In genomic region chr7:82444220-82445049, GRCh38 we compare ENCODE assay signal across 8 cellular contexts. TPM values are rescaled to one million over a fixed set of nuclear protein-coding genes. Genes with fewer than 3 reads are reported as not detected.
DNase-seq lines count a peak whose midpoint lies in the region; ATAC-seq, FAIRE-seq and TF ChIP-seq lines count a peak whose summit lies in the region.

No MANE protein-coding gene starts in this region.

- 0 out of 3 replicates have a peak, but pooled peaks of 1 of the 2 experiments have one; percentile 11 for TF ChIP-seq POLR2A in H1 (IDR thresholded peaks at IDR 0.05; ENCODE audit: control extremely low read depth in 1 of 2, low read depth in 2 of 2, low read length in 2 of 2)

- TF ChIP-seq RAD21 in H1 (IDR thresholded peaks at IDR 0.05 in 1 of 2, conservative IDR thresholded peaks at IDR 0.05 in 1 of 2; ENCODE audit: low read depth in 2 of 2, low read length in 2 of 2), result peak; percentile 29 to 35; a peak in 3 of 4 replicates

- no peak overlapping the region for H3K14ac ChIP-seq in H1 (ENCODE audit: insufficient read length)

- 0 out of 2 replicates have a peak overlapping the region, but pooled peaks have one; percentile 48 for H2BK5ac ChIP-seq in H1 (ENCODE audit: low read depth, low read length)

- no peak overlapping the region for H3K4ac ChIP-seq in H1 (replicated peaks; ENCODE audit: insufficient read length, low read depth, low read length)

- POLR2A ChIA-PET in H1 (lab: Charles Lee; ENCODE audit: partially characterized antibody), result interaction anchor here (1.0 kb wide), 2 partner anchors 14 to 69 kb away, joined by 3 read pairs; no protein-coding TSS in a partner anchor

- peak overlapping the region in 3 of 4 experiments; percentile 15 to 87 (median 55); a peak in 5 of 7 replicates for H3K9ac ChIP-seq in H1 (replicated peaks in 1 of 4; ENCODE audit: extremely low read depth in 1 of 4, low read depth in 3 of 4, low read length in 3 of 4)

- no peak overlapping the region for H4K91ac ChIP-seq in H1 (replicated peaks; ENCODE audit: insufficient read length, low read length)

- no peaks in the 10 kb centered on the region for H3K36me3 ChIP-seq in cardiac muscle cell
- H3K36me3 ChIP-seq in H1 (ENCODE audit: control insufficient read depth in 2 of 4, insufficient read depth in 4 of 4, low read length in 3 of 4), result no peaks in the 10 kb centered on the region

- no peaks in the 10 kb centered on the region for H3K79me1 ChIP-seq in H1 (ENCODE audit: low read depth, low read length)

- no peak overlapping the region for H2BK15ac ChIP-seq in H1 (ENCODE audit: low read length)

- peak overlapping the region; percentile 56 for H3K4me3 Mint-ChIP-seq in natural killer cell

- H4K8ac ChIP-seq in H1 (ENCODE audit: extremely low read depth, insufficient read depth, low read length), result no peak overlapping the region

- H3K27ac Mint-ChIP-seq in natural killer cell, result no peak overlapping the region

- H3K27me3 Mint-ChIP-seq in natural killer cell (ENCODE audit: low read depth in 2 of 2), result peaks cover 29 to 35% of the 10 kb centered on the region in 2 donors

- no peak for TF ChIP-seq EP300 in H1 (IDR thresholded peaks at IDR 0.05; ENCODE audit: borderline replicate concordance in 1 of 2, low read depth in 2 of 2, low read length in 2 of 2)

- H3K36me3 Mint-ChIP-seq in natural killer cell, result no peaks in the 10 kb centered on the region

- intact Hi-C loops in left ventricle myocardium superior (cut with micrococcal nuclease), result loop anchor here (10.0 kb wide), 1 partner anchor 210 kb away; no protein-coding TSS in a partner anchor
- intact Hi-C loops in natural killer cell (cut with micrococcal nuclease), result no loop called here

- H3K27me3 ChIP-seq in cardiac muscle cell (peaks cover 18% of the 10 kb centered on the region), H1 (replicated peaks in 1 of 4; ENCODE audit: control insufficient read depth in 3 of 4, extremely low read depth in 1 of 4, insufficient read depth in 3 of 4, low read length in 3 of 4) (no peaks in the 10 kb centered on the region)

- no peak overlapping the region for H2BK120ac ChIP-seq in H1 (replicated peaks; ENCODE audit: low read depth, low read length)

- peaks cover 0 to 29% of the 10 kb centered on the region in 2 experiments; a peak in 3 of 4 replicates for H3K79me2 ChIP-seq in H1 (ENCODE audit: control insufficient read depth in 1 of 2, insufficient read depth in 2 of 2, low read length in 2 of 2)

- CTCF ChIA-PET in H1 (lab: Charles Lee; ENCODE audit: partially characterized antibody), result interaction anchor here (0.6 to 1.5 kb wide), 6 partner anchors 21 to 961 kb away, joined by 3 to 7 read pairs (median 3); no protein-coding TSS in a partner anchor

- no peaks in the 10 kb centered on the region for H3K9me3 ChIP-seq in cardiac muscle cell (ENCODE audit: low read depth)
- no peaks in the 10 kb centered on the region for H3K9me3 ChIP-seq in H1 (ENCODE audit: insufficient read depth in 2 of 2, low read depth in 1 of 2, low read length in 1 of 2)

- TF ChIP-seq CTCF in cardiac muscle cell (IDR thresholded peaks at IDR 0.05; ENCODE audit: low read depth, low read length), result no peak
- TF ChIP-seq CTCF in H1 (IDR thresholded peaks at IDR 0.05; ENCODE audit: control extremely low read depth in 1 of 3, insufficient read depth in 1 of 3, low read depth in 1 of 3, low read length in 3 of 3), result peak in 1 of 3 experiments; percentile 6; a peak in 1 of 4 replicates
- TF ChIP-seq CTCF in natural killer cell (IDR thresholded peaks at IDR 0.05), result no peak

- no peak overlapping the region for H3K56ac ChIP-seq in H1 (replicated peaks; ENCODE audit: insufficient read length, low read depth, low read length)

- 4% methylated on average over 23 of the region's 24 CpGs; no CpG with 5 or more reads in 1 of the 2 experiments for WGBS in H1 (ENCODE audit: extremely low coverage in 1 of 2, insufficient coverage in 1 of 2, insufficient read length in 1 of 2, insufficient replicate concordance in 2 of 2, low coverage in 1 of 2, low lambda C conversion rate in 2 of 2, missing lambda C conversion rate in 1 of 2), 2 experiments

- H3K4me2 ChIP-seq in H1 (ENCODE audit: insufficient read depth in 1 of 2, low read depth in 2 of 2, low read length in 2 of 2), result peak overlapping the region; percentile 82 to 94

- H2AK5ac ChIP-seq in H1 (ENCODE audit: low read depth, low read length), result no peak overlapping the region

- H3K23me2 ChIP-seq in H1 (ENCODE audit: low read depth, low read length), result peaks cover 15% of the 10 kb centered on the region

- H4K5ac ChIP-seq in H1 (ENCODE audit: insufficient read length, low read depth, low read length), result peak overlapping the region; percentile 41

- H2BK12ac ChIP-seq in H1 (ENCODE audit: low read depth, low read length), result peak overlapping the region; percentile 85

- peak overlapping the region; percentile 19; the same call in 1 of the 2 replicates for H2BK20ac ChIP-seq in H1 (ENCODE audit: low read length)

- peak overlapping the region; percentile 75 for H3K18ac ChIP-seq in H1 (ENCODE audit: extremely low read depth, low read length)

- ATAC-seq in left ventricle myocardium superior, result no peak
- ATAC-seq in natural killer cell, result no peak
- ATAC-seq in HG02884 (IDR thresholded peaks at IDR 0.05; ENCODE audit: unreplicated experiment), result no peak

- H3K27ac ChIP-seq in cardiac muscle cell, result peak overlapping the region; percentile 96
- H3K27ac ChIP-seq in H1 (ENCODE audit: low read depth, low read length), result no peak overlapping the region

- H3K4me1 ChIP-seq in cardiac muscle cell (ENCODE audit: low read depth), result no peaks in the 10 kb centered on the region
- H3K4me1 ChIP-seq in H1 (replicated peaks in 1 of 4; ENCODE audit: control insufficient read depth in 3 of 4, insufficient read depth in 4 of 4, low read length in 3 of 4), result peaks cover 0 to 7% (median 5%) of the 10 kb centered on the region in 4 experiments; a peak in 4 of 7 replicates

- H3K4me3 ChIP-seq in cardiac muscle cell (peak overlapping the region; percentile 98), H1 (ENCODE audit: extremely low read depth in 1 of 4, insufficient read depth in 2 of 4, low read depth in 3 of 4, low read length in 4 of 4) (peak overlapping the region; percentile 67 to 94 (median 80))

- H4K20me1 ChIP-seq in H1 (replicated peaks in 1 of 2; ENCODE audit: control insufficient read depth in 1 of 2, insufficient read depth in 2 of 2, low read length in 2 of 2), result no peaks in the 10 kb centered on the region

- peak overlapping the region; percentile 98 for H2AFZ ChIP-seq in H1 (ENCODE audit: low read length)

- peaks cover 0 to 4% of the 10 kb centered on the region in 2 donors for H3K9me3 Mint-ChIP-seq in natural killer cell

- no peak overlapping the region for H3K23ac ChIP-seq in H1 (ENCODE audit: insufficient read length)

- FAIRE-seq in H1 (lab: Jason Lieb, UNC), result peak; percentile 71

- peak in 1 of 2 donors; percentile 28 for DNase-seq in cardiac muscle cell (ENCODE audit: low read depth in 1 of 2, low spot score in 1 of 2)
- no peak for DNase-seq in left ventricle myocardium superior
- DNase-seq in NCI-H748 treated with DMSO at 0.1 percent for 48 hours (lab: John Stamatoyannopoulos, UW), result peak; percentile 78
- DNase-seq in H1 (ENCODE audit: low read depth in 1 of 2, low spot score in 2 of 2), result no peak
- no peak for DNase-seq in natural killer cell
- DNase-seq in GM03348 (ENCODE audit: low spot score), result no peak
- DNase-seq in SIG-M5 treated with dmso at 0.1 percent for 504 hours (lab: John Stamatoyannopoulos, UW; ENCODE audit: unreplicated experiment), result no peak

- no peaks in the 10 kb centered on the region for H3K4me1 Mint-ChIP-seq in natural killer cell

TF ChIP-seq in H1, 55 proteins besides CTCF, POLR2A, EP300 and RAD21:
- TF ChIP-seq PHF8 (conservative IDR thresholded peaks at IDR 0.05; ENCODE audit: low read depth, low read length) (0 out of 2 replicates have a peak, but pooled peaks have one; percentile 20), MAX (IDR thresholded peaks at IDR 0.05) (0 out of 2 replicates have a peak, but pooled peaks have one; percentile 32), SIN3A (conservative IDR thresholded peaks at IDR 0.05 in 1 of 2, IDR thresholded peaks at IDR 0.05 in 1 of 2; ENCODE audit: low read depth in 1 of 2, low read length in 2 of 2) (peak in 1 of 2 experiments; percentile 56; a peak in 1 of 4 replicates), KDM4A (IDR thresholded peaks at IDR 0.05; ENCODE audit: low read depth, low read length, severe bottlenecking) (peak; percentile 68), SAP30 (IDR thresholded peaks at IDR 0.05; ENCODE audit: insufficient read depth, insufficient replicate concordance, low read length) (peak; percentile 70), CBX8 (IDR thresholded peaks at IDR 0.05; ENCODE audit: borderline replicate concordance, low read depth, low read length) (no peak), CTBP2 (IDR thresholded peaks at IDR 0.05; ENCODE audit: borderline replicate concordance, insufficient read depth, insufficient read length, low read length) (peak; percentile 36), SIRT6 (IDR thresholded peaks at IDR 0.05; ENCODE audit: low read length) (no peak), TAF1 (IDR thresholded peaks at IDR 0.05; ENCODE audit: low read depth, low read length) (peak; percentile 39; the same call in 1 of the 2 replicates), BCL11A (IDR thresholded peaks at IDR 0.05; ENCODE audit: low read depth in 2 of 2, low read length in 2 of 2) (no peak), SUZ12 (IDR thresholded peaks at IDR 0.05; ENCODE audit: low read length) (no peak)
- TF ChIP-seq, protein P1, sequence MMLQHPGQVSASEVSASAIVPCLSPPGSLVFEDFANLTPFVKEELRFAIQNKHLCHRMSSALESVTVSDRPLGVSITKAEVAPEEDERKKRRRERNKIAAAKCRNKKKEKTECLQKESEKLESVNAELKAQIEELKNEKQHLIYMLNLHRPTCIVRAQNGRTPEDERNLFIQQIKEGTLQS (IDR thresholded peaks at IDR 0.05; ENCODE audit: insufficient read depth, low read depth, low read length), result no peak

RNA-seq across cellular contexts. Expression of gene CACNA2D1, which starts 0.9 kb away (rescaled TPM):
- 11.8 and 20.3 TPM in 2 replicates for total RNA-seq in cardiac muscle cell
- polyA plus RNA-seq in cardiac muscle cell, result 4.5 and 8.1 TPM in 2 replicates
- total RNA-seq in left ventricle myocardium superior, result 48.1 TPM
- 25.0 and 27.3 TPM in 2 replicates for total RNA-seq in H1 (2021; fragmentation: NEBNext Ultra II Directional; extraction: Animal tissue kit (Norgen Biotek cat#: 25700))
- 2.9 and 4.3 TPM in 2 replicates for polyA plus RNA-seq in H1 (2011; rRNA removed)
- 4.8 TPM for polyA plus RNA-seq in H1 (2011; cell fraction: cytosol; rRNA removed)
- 8.1 TPM for polyA plus RNA-seq in H1 (2011; cell fraction: nucleus; rRNA removed)
- polyA plus RNA-seq in H1 (2012, experiment 1 of 2), result 5.6 to 13.7 TPM (median 8.1 TPM) in 4 replicates
- 0.68 TPM for polyA plus RNA-seq in H1 (2012, experiment 2 of 2)
- polyA plus RNA-seq in H1 (2013, experiment 1 of 2), result 23.6 TPM
- 21.9 TPM for polyA plus RNA-seq in H1 (2013, experiment 2 of 2)
- polyA minus RNA-seq in H1 (2011; rRNA and poly(A)+ RNA removed), result 32.1 and 46.5 TPM in 2 replicates
- 25.7 TPM for polyA minus RNA-seq in H1 (2011; cell fraction: cytosol; rRNA and poly(A)+ RNA removed)
- polyA minus RNA-seq in H1 (2011; cell fraction: nucleus; rRNA and poly(A)+ RNA removed), result 106 TPM
- total RNA-seq in natural killer cell, result not detected

Comparison
In these comparisons a context has a peak if more than half of its experiments do, and no peak if none do; other contexts are left out.
1. RNA of gene CACNA2D1, which starts 0.9 kb away (total RNA-seq): 48.1 TPM in left ventricle myocardium superior (single experiment), 25.0 to 27.3 TPM in H1 and 11.8 to 20.3 TPM in cardiac muscle cell; not detected in natural killer cell; every median in the first group is over 10 times any median in the second.